Comparison of ENCODE assay signal across 1 cellular context in the genomic region with DNA sequence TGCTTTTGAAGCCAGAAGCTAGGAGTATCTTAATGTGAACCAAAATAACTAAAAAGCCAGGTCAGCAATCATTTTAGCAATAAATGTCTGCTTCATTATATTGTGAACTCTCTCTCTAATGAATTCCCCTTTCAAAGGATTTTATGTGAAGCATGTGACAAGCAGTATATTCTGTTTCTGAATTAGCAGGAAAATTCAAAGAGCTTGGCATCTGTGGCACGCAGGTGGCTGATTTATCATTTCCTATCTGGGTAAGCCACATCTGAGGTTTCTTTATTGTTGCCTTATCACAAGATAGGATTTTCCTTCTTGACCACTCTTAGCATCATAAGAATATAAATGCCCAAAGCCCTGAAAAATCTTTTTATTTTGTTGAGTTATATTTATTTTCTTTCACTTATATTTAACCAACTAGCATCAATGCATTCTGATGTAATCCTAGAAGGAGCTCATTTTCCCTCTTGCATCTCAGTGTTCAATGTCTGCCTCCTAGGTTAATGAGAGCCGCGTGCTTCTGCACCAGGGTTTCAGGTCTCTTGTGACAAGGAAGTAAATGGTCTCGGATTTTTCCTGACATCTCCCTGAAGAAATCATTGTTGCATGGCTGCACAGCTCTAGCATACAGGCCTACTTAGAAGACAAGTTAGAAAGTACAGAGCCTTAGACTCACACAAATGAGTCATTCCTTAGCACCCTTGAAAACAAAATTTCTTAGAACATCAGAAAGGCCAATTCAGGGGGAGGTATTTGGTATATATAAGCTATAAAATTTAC.
TF ChIP-seq lines count a peak whose summit lies in the region.

No MANE protein-coding gene starts in this region.

TF ChIP-seq in endothelial cell of umbilical vein, 7 proteins besides CTCF, POLR2A, EP300 and RAD21 (continued from another document):
- TF ChIP-seq JUN (IDR thresholded peaks at IDR 0.05; ENCODE audit: borderline replicate concordance, insufficient read depth, insufficient read length, low read depth), result no peak
- TF ChIP-seq, protein P1, sequence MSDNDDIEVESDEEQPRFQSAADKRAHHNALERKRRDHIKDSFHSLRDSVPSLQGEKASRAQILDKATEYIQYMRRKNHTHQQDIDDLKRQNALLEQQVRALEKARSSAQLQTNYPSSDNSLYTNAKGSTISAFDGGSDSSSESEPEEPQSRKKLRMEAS (IDR thresholded peaks at IDR 0.05; ENCODE audit: insufficient read depth, insufficient read length), result no peak
- no peak for TF ChIP-seq EZH2 (IDR thresholded peaks at IDR 0.05; ENCODE audit: borderline replicate concordance, low read depth, low read length, severe bottlenecking)
- TF ChIP-seq POLR2AphosphoS5 (IDR thresholded peaks at IDR 0.05; ENCODE audit: insufficient read depth, low read depth, low read length), result no peak
